In the genomic region with DNA sequence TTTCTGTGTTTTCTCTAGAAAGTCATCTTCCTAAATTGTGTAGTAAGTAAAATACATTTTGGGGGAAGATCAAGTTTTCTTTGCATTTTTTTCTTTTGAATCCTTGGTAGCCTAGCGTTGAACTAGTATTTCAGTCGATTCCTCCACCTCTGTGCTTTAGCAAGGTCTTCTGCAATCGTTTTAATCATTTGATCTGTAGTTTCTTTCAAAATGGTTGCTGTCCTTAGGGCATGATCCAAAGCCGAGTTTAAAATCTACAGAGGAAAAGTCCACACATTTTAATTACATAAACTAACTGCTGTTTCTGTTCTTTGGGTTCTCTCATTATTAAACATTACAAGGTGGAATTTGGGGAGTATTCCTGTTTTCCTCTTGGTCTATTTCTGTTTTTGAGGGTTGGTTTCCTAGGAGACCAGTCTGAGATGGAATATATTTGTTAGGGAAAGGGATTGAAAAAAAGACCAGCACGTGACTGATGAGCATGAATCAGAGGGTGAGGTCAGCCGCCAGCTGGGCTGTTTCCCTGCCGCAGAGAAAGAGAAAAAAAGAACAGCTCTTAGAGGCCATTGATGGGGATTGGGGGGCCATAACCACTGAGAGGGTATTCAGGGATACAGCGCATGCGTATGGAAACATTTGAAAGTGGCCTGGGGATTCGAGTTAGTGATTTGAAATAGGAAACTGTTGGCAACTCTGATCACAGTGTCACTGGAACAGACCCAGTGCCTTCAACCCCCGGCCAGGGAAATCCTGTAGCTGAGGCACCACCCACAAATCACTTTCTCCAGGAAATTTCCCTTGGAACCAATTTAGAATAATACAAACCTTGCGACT, we compare ENCODE assay signal across 1 cellular context.
TF ChIP-seq lines count a peak whose summit lies in the region.

No MANE protein-coding gene starts in this region.

TF ChIP-seq in HCT116, 20 proteins besides CTCF, POLR2A, EP300 and RAD21 (continued from another document):
- TF ChIP-seq, protein P1, sequence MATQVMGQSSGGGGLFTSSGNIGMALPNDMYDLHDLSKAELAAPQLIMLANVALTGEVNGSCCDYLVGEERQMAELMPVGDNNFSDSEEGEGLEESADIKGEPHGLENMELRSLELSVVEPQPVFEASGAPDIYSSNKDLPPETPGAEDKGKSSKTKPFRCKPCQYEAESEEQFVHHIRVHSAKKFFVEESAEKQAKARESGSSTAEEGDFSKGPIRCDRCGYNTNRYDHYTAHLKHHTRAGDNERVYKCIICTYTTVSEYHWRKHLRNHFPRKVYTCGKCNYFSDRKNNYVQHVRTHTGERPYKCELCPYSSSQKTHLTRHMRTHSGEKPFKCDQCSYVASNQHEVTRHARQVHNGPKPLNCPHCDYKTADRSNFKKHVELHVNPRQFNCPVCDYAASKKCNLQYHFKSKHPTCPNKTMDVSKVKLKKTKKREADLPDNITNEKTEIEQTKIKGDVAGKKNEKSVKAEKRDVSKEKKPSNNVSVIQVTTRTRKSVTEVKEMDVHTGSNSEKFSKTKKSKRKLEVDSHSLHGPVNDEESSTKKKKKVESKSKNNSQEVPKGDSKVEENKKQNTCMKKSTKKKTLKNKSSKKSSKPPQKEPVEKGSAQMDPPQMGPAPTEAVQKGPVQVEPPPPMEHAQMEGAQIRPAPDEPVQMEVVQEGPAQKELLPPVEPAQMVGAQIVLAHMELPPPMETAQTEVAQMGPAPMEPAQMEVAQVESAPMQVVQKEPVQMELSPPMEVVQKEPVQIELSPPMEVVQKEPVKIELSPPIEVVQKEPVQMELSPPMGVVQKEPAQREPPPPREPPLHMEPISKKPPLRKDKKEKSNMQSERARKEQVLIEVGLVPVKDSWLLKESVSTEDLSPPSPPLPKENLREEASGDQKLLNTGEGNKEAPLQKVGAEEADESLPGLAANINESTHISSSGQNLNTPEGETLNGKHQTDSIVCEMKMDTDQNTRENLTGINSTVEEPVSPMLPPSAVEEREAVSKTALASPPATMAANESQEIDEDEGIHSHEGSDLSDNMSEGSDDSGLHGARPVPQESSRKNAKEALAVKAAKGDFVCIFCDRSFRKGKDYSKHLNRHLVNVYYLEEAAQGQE (IDR thresholded peaks at IDR 0.05; ENCODE audit: low read depth) = no peak
- peak; percentile 60 for TF ChIP-seq FOSL1 (IDR thresholded peaks at IDR 0.05; ENCODE audit: low read depth)
- TF ChIP-seq ZFX (IDR thresholded peaks at IDR 0.05) = no peak
- TF ChIP-seq, protein P2, sequence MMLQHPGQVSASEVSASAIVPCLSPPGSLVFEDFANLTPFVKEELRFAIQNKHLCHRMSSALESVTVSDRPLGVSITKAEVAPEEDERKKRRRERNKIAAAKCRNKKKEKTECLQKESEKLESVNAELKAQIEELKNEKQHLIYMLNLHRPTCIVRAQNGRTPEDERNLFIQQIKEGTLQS (IDR thresholded peaks at IDR 0.05) = no peak
- TF ChIP-seq JUND (IDR thresholded peaks at IDR 0.05) = peak; percentile 66
- no peak for TF ChIP-seq EZH2 (IDR thresholded peaks at IDR 0.05)
- TF ChIP-seq ZNF274 (IDR thresholded peaks at IDR 0.05; ENCODE audit: low read depth, low read length) = no peak
- peak; percentile 57; the same call in 1 of the 2 replicates for TF ChIP-seq MAX (IDR thresholded peaks at IDR 0.05)
- TF ChIP-seq TCF7L2 (IDR thresholded peaks at IDR 0.05; ENCODE audit: borderline replicate concordance, extremely low read depth, insufficient read depth, insufficient read length) = peak; percentile 11
- TF ChIP-seq SRF (IDR thresholded peaks at IDR 0.05; ENCODE audit: low read depth) = no peak
TF ChIP-seq in HCT116: peak in this region for 5.
